Comparison of ENCODE assay signal across 1 cellular context in the genomic region with DNA sequence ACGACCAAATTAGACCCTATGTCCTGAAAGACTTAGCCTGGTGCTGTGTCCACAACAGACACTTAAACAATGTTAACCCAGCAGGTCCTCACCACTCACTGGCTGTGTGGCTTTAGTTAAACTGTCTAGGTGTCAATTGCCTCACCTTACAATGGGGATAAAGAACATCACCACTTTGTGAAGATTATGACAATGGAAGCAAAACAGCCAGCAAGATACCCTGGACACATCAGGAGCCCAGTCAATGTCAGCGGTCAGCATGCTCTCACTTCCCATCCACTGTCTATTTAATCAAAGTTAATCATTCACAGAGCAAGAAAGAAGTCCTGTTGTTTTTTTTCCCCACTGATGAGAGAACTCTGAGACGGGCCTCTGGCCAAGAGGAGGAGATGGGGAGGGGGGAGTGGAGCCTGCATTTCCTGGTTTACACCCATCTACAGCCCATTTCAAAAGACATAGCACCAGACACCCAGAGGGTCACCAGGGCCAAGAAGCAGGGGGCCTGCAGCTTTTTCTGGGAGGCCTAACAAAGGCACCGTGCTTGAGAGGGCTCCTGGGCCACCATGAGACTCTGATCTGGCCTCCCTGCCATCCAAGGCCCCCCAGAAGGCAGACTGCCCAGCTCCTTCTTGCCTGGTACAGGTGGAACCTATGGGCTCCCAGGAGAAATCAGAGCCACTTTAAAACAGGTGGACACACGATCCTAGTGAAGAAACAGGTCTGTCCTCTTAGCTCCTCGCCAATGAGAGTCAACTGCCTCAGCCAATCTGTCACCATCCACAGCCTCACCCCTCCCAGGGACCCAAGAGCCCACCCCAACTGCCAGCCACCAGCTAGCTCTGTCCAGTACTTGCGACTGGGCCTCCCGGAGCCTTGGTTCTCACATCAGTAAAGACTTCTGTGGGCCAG.
TF ChIP-seq lines count a peak whose summit lies in the region.

No MANE protein-coding gene starts in this region.

TF ChIP-seq in SK-N-SH, 30 proteins besides CTCF, POLR2A, EP300 and RAD21 (continued from another document):
- TF ChIP-seq, protein P1, sequence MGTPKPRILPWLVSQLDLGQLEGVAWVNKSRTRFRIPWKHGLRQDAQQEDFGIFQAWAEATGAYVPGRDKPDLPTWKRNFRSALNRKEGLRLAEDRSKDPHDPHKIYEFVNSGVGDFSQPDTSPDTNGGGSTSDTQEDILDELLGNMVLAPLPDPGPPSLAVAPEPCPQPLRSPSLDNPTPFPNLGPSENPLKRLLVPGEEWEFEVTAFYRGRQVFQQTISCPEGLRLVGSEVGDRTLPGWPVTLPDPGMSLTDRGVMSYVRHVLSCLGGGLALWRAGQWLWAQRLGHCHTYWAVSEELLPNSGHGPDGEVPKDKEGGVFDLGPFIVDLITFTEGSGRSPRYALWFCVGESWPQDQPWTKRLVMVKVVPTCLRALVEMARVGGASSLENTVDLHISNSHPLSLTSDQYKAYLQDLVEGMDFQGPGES (IDR thresholded peaks at IDR 0.05; ENCODE audit: low read depth, low read length), result no peak
- TF ChIP-seq TAF1 (IDR thresholded peaks at IDR 0.05; ENCODE audit: borderline replicate concordance, low read depth, low read length) (no peak), TCF12 (IDR thresholded peaks at IDR 0.05) (peak; percentile 52), EZH2phosphoT487 (IDR thresholded peaks at IDR 0.05; ENCODE audit: borderline replicate concordance, low read depth) (no peak), TEAD4 (IDR thresholded peaks at IDR 0.05; ENCODE audit: borderline replicate concordance, insufficient read depth) (no peak), NRF1 (IDR thresholded peaks at IDR 0.05; ENCODE audit: low read depth, low read length) (no peak), YY1 (IDR thresholded peaks at IDR 0.05; ENCODE audit: low read depth) (no peak), FOXJ3 (CRISPR knock-in tag; IDR thresholded peaks at IDR 0.05) (no peak), FOSL2 (IDR thresholded peaks at IDR 0.05; ENCODE audit: borderline replicate concordance, low read depth) (no peak), RFX5 (IDR thresholded peaks at IDR 0.05; ENCODE audit: low read length) (no peak), ELF1 (IDR thresholded peaks at IDR 0.05) (no peak; the same call in 1 of the 2 replicates), GATA2 (CRISPR knock-in tag; IDR thresholded peaks at IDR 0.05) (no peak), MAX (IDR thresholded peaks at IDR 0.05; ENCODE audit: low read depth) (no peak), SIN3A (IDR thresholded peaks at IDR 0.05; ENCODE audit: borderline replicate concordance, low read depth, low read length) (no peak), GABPA (IDR thresholded peaks at IDR 0.05; ENCODE audit: low read depth) (no peak), MXI1 (IDR thresholded peaks at IDR 0.05; ENCODE audit: low read depth, low read length) (no peak), NFIC (IDR thresholded peaks at IDR 0.05; ENCODE audit: borderline replicate concordance) (peak; percentile 49; the same call in 1 of the 2 replicates), CHD2 (IDR thresholded peaks at IDR 0.05; ENCODE audit: low read length, partially characterized antibody) (peak; percentile 32), SMC3 (IDR thresholded peaks at IDR 0.05; ENCODE audit: low read depth, low read length) (no peak), USF1 (IDR thresholded peaks at IDR 0.05; ENCODE audit: borderline replicate concordance, low read depth) (no peak), RXRA (IDR thresholded peaks at IDR 0.05; ENCODE audit: borderline replicate concordance, low read depth) (no peak), MEF2A (IDR thresholded peaks at IDR 0.05; ENCODE audit: borderline replicate concordance, low read depth) (no peak), FOXM1 (IDR thresholded peaks at IDR 0.05; ENCODE audit: low read depth) (no peak), JUND (IDR thresholded peaks at IDR 0.05) (no peak)
- TF ChIP-seq, protein P2, sequence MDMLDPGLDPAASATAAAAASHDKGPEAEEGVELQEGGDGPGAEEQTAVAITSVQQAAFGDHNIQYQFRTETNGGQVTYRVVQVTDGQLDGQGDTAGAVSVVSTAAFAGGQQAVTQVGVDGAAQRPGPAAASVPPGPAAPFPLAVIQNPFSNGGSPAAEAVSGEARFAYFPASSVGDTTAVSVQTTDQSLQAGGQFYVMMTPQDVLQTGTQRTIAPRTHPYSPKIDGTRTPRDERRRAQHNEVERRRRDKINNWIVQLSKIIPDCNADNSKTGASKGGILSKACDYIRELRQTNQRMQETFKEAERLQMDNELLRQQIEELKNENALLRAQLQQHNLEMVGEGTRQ (IDR thresholded peaks at IDR 0.05; ENCODE audit: borderline replicate concordance, low read depth, low read length), result no peak
- TF ChIP-seq, protein P3, sequence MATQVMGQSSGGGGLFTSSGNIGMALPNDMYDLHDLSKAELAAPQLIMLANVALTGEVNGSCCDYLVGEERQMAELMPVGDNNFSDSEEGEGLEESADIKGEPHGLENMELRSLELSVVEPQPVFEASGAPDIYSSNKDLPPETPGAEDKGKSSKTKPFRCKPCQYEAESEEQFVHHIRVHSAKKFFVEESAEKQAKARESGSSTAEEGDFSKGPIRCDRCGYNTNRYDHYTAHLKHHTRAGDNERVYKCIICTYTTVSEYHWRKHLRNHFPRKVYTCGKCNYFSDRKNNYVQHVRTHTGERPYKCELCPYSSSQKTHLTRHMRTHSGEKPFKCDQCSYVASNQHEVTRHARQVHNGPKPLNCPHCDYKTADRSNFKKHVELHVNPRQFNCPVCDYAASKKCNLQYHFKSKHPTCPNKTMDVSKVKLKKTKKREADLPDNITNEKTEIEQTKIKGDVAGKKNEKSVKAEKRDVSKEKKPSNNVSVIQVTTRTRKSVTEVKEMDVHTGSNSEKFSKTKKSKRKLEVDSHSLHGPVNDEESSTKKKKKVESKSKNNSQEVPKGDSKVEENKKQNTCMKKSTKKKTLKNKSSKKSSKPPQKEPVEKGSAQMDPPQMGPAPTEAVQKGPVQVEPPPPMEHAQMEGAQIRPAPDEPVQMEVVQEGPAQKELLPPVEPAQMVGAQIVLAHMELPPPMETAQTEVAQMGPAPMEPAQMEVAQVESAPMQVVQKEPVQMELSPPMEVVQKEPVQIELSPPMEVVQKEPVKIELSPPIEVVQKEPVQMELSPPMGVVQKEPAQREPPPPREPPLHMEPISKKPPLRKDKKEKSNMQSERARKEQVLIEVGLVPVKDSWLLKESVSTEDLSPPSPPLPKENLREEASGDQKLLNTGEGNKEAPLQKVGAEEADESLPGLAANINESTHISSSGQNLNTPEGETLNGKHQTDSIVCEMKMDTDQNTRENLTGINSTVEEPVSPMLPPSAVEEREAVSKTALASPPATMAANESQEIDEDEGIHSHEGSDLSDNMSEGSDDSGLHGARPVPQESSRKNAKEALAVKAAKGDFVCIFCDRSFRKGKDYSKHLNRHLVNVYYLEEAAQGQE (IDR thresholded peaks at IDR 0.05; ENCODE audit: low read depth, low read length), result no peak
- TF ChIP-seq, protein P4, sequence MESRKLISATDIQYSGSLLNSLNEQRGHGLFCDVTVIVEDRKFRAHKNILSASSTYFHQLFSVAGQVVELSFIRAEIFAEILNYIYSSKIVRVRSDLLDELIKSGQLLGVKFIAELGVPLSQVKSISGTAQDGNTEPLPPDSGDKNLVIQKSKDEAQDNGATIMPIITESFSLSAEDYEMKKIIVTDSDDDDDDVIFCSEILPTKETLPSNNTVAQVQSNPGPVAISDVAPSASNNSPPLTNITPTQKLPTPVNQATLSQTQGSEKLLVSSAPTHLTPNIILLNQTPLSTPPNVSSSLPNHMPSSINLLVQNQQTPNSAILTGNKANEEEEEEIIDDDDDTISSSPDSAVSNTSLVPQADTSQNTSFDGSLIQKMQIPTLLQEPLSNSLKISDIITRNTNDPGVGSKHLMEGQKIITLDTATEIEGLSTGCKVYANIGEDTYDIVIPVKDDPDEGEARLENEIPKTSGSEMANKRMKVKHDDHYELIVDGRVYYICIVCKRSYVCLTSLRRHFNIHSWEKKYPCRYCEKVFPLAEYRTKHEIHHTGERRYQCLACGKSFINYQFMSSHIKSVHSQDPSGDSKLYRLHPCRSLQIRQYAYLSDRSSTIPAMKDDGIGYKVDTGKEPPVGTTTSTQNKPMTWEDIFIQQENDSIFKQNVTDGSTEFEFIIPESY (IDR thresholded peaks at IDR 0.05; ENCODE audit: borderline replicate concordance, low read depth), result no peak
